1 cellular context compared by ENCODE assay signal in genomic region chr18:35729971-35730668, GRCh38.
TF ChIP-seq lines count a peak whose summit lies in the region.

No MANE protein-coding gene starts in this region.

TF ChIP-seq in GM12878, 131 proteins besides CTCF, POLR2A, EP300 and RAD21 (continued from another document):
- TF ChIP-seq SMAD5 (IDR thresholded peaks at IDR 0.05; ENCODE audit: low read depth) = no peak
- TF ChIP-seq FOXK2 (IDR thresholded peaks at IDR 0.05) = no peak
- no peak for TF ChIP-seq HCFC1 (IDR thresholded peaks at IDR 0.05; ENCODE audit: low read length)
- TF ChIP-seq PRDM15 (CRISPR knock-in tag; IDR thresholded peaks at IDR 0.05) = no peak
- TF ChIP-seq MTA2 (IDR thresholded peaks at IDR 0.05; ENCODE audit: low read depth) = no peak
- TF ChIP-seq NR2C1 (IDR thresholded peaks at IDR 0.05) = no peak
- no peak for TF ChIP-seq ZNF384 (IDR thresholded peaks at IDR 0.05; ENCODE audit: borderline replicate concordance, low read depth, low read length)
- TF ChIP-seq DPF2 (IDR thresholded peaks at IDR 0.05) = no peak
- no peak for TF ChIP-seq MEF2A (IDR thresholded peaks at IDR 0.05; ENCODE audit: insufficient read depth, low read depth, low read length)
- no peak for TF ChIP-seq NFXL1 (IDR thresholded peaks at IDR 0.05; ENCODE audit: borderline replicate concordance)
